In the genomic region with DNA sequence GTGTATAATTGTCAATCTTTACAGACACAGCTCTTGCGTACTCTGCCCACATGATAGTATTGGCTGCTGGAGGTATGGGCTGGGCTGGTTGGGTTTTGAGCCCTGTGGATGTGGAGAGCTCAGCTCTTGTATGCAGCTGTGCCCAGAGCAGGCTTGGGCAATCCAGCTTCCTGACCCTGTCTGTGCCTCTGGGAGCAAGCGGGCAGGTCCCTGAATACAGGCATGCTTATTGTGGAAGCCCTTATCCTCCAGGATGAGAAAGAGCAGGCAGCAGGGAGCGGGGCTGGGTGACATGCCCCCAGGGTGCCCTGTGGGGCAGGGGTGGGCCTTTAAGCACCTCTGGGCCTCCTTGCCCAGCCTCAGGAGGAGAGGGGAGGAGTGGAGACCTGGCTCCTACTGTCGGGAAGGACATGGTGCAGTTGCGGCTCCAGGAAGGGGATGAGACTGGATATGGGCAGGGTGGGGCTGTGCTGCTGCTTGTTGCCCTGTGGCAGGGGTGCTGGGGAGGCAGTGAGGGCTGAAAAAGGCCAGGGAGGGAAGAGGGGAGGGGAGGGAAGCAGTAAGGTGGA, we compare ENCODE assay signal across 10 cellular contexts. TPM values are rescaled to one million over a fixed set of nuclear protein-coding genes. Genes with fewer than 3 reads are reported as not detected.
A peak's percentile ranks its signal among the peaks of the same experiment; 100 is the strongest.
DNase-seq lines count a peak whose midpoint lies in the region; ATAC-seq, FAIRE-seq and TF ChIP-seq lines count a peak whose summit lies in the region.
"Had no signal": no experiment of that assay in that cellular context is flagged by ENCODE, and none has a peak within 500 bp of the region (broad histone marks: within the 10 kb centered on the region; RNA-seq: fewer than 3 reads in every experiment).

No MANE protein-coding gene starts in this region.

- no peak for TF ChIP-seq CTCF in K562 (IDR thresholded peaks at IDR 0.05 in 2 of 3, conservative IDR thresholded peaks at IDR 0.05 in 1 of 3; ENCODE audit: insufficient read depth in 2 of 3, low read depth in 1 of 3, low read length in 3 of 3)

- no peak overlapping the region for H3K4me3 Mint-ChIP-seq in stimulated activated memory B cell treated with anti-CD40 and anti-IgM and Interleukin-4, amounts not matched to agents 10 μg/mL and 1 μg/mL and 100 μg/mL, for 72 hours

- intact Hi-C loops in K562 (cut with micrococcal nuclease), result loop anchor here (1.0 to 2.0 kb wide), 3 partner anchors 46 to 122 kb away; no protein-coding TSS in a partner anchor
- intact Hi-C loops in left colon (cut with DNase I, micrococcal nuclease), result loop anchor here in 1 of 2 donors (2.0 kb wide), 1 partner anchor 60 kb away; no protein-coding TSS in a partner anchor

- CTCF ChIA-PET in K562 (lab: Yijun Ruan, JAX; ENCODE audit: low intra/inter-chr PET ratio), result interaction anchor here (1.7 to 5.5 kb wide), 3 partner anchors 59 to 127 kb away, joined by 9 to 79 read pairs (median 14); no protein-coding TSS in a partner anchor

- POLR2A ChIA-PET in K562 (lab: Yijun Ruan, JAX), result interaction anchor here (0.6 to 3.2 kb wide), 6 partner anchors 38 to 91 kb away, joined by 3 to 16 read pairs (median 6); no protein-coding TSS in a partner anchor

- H3K4me2 ChIP-seq in K562 (ENCODE audit: insufficient read depth, low read length), result 0 out of 2 replicates have a peak overlapping the region, but pooled peaks have one; percentile 68

- H4K20me1 ChIP-seq in K562 (replicated peaks; ENCODE audit: control insufficient read depth, insufficient read depth, low read length), result peaks cover 7% of the 10 kb centered on the region

- DNase-seq in NT2/D1 (ENCODE audit: low read depth, low spot score) (no peak), K562 (ENCODE audit: extremely low read depth in 1 of 4, low spot score in 3 of 4) (no peak), left colon (peak; percentile 46 to 63), NCI-H1694 treated with DMSO at 0.1 percent for 48 hours (lab: John Stamatoyannopoulos, UW) (no peak), DMS 273 (lab: John Stamatoyannopoulos, UW; ENCODE audit: unreplicated experiment) (no peak)
- DNase-seq in activated effector memory CD4-positive, alpha-beta T cell treated with Interleukin-2 at 50 U/mL for 16 hours, result no peak

- H3K9ac ChIP-seq in NT2/D1 (ENCODE audit: insufficient read length, low read depth), result peak overlapping the region; percentile 51
- H3K9ac ChIP-seq in K562 (ENCODE audit: insufficient read depth in 1 of 2, low read depth in 2 of 2, low read length in 2 of 2), result peak overlapping the region in 1 of 2 experiments; percentile 82; a peak in 2 of 4 replicates

- peaks cover 10% of the 10 kb centered on the region for H3K9me1 ChIP-seq in K562 (ENCODE audit: control insufficient read depth, insufficient read depth, low read length)

- H3K79me2 ChIP-seq in K562 (ENCODE audit: control insufficient read depth, insufficient read depth, low read length), result peaks cover 78% of the 10 kb centered on the region

- H3K4me1 ChIP-seq in NT2/D1 (ENCODE audit: insufficient read depth, insufficient read length) (peaks cover 17% of the 10 kb centered on the region), K562 (replicated peaks in 1 of 2; ENCODE audit: control insufficient read depth in 2 of 2, insufficient read depth in 2 of 2, low read length in 2 of 2) (peaks cover 52 to 65% of the 10 kb centered on the region in 2 experiments; a peak in 4 of 5 replicates)

- H3K9me3 Mint-ChIP-seq in stimulated activated memory B cell treated with anti-CD40 and anti-IgM and Interleukin-4, amounts not matched to agents 10 μg/mL and 1 μg/mL and 100 μg/mL, for 72 hours, result no peaks in the 10 kb centered on the region

- H3K4me1 Mint-ChIP-seq in stimulated activated memory B cell treated with anti-CD40 and anti-IgM and Interleukin-4, amounts not matched to agents 10 μg/mL and 1 μg/mL and 100 μg/mL, for 72 hours, result peaks cover 52% of the 10 kb centered on the region

- H3K36me3 ChIP-seq in NT2/D1 (ENCODE audit: insufficient read depth, insufficient read length, low read length) (peaks cover 26% of the 10 kb centered on the region), K562 (ENCODE audit: control insufficient read depth, insufficient read depth, low read length) (peaks cover 66% of the 10 kb centered on the region)

- H3K27me3 ChIP-seq in NT2/D1 (ENCODE audit: insufficient read depth, insufficient read length), result no peaks in the 10 kb centered on the region
- H3K27me3 ChIP-seq in K562 (ENCODE audit: control insufficient read depth in 2 of 2, insufficient read depth in 2 of 2, low read length in 2 of 2), result no peaks in the 10 kb centered on the region

- 74% methylated on average over 5 of the region's 5 CpGs for whole genome bisulfite sequencing in K562 (ENCODE audit: insufficient coverage, low coverage, missing lambda C conversion rate)

- H3K27ac Mint-ChIP-seq in stimulated activated memory B cell treated with anti-CD40 and anti-IgM and Interleukin-4, amounts not matched to agents 10 μg/mL and 1 μg/mL and 100 μg/mL, for 72 hours, result peak overlapping the region; percentile 5

- no peak for TF ChIP-seq POLR2A in K562 (conservative IDR thresholded peaks at IDR 0.05)

- no peaks in the 10 kb centered on the region for H3K27me3 Mint-ChIP-seq in stimulated activated memory B cell treated with anti-CD40 and anti-IgM and Interleukin-4, amounts not matched to agents 10 μg/mL and 1 μg/mL and 100 μg/mL, for 72 hours

- BruUV-seq in K562 (replicated peaks; lab: Mats Ljungman, UMichigan), result no TSS peak

- no peak overlapping the region; the same call in 1 of the 3 replicates for H3K27ac ChIP-seq in K562 (ENCODE audit: extremely low read depth, low read depth, low read length)

- FAIRE-seq in K562 (lab: Jason Lieb, UNC), result no peak

- H3K36me3 Mint-ChIP-seq in stimulated activated memory B cell treated with anti-CD40 and anti-IgM and Interleukin-4, amounts not matched to agents 10 μg/mL and 1 μg/mL and 100 μg/mL, for 72 hours, result peaks cover 12% of the 10 kb centered on the region

- ATAC-seq in K562 (peak; percentile 1; the same call in 2 of the 3 replicates), left colon (peak; percentile 56), GM21381 (IDR thresholded peaks at IDR 0.05; ENCODE audit: unreplicated experiment) (no peak)
- no peak for ATAC-seq in stimulated activated memory B cell treated with anti-CD40 and anti-IgM and Interleukin-4, amounts not matched to agents 10 μg/mL and 1 μg/mL and 100 μg/mL, for 72 hours

- no peak overlapping the region for H2AFZ ChIP-seq in K562 (ENCODE audit: low read depth, low read length)

- H3K9me3 ChIP-seq in NT2/D1 (ENCODE audit: insufficient read depth, low read length) (no peaks in the 10 kb centered on the region), K562 (replicated peaks; ENCODE audit: control insufficient read depth, insufficient read depth, low read depth, low read length) (no peaks in the 10 kb centered on the region)

- no peak for TF ChIP-seq RAD21 in K562 (CRISPR knock-in tag; conservative IDR thresholded peaks at IDR 0.05 in 1 of 2, IDR thresholded peaks at IDR 0.05 in 1 of 2)

- H3K4me3 ChIP-seq in NT2/D1 (ENCODE audit: insufficient read length, low read depth) (no peak overlapping the region), K562 (no peak overlapping the region)
- H3K4me3 ChIP-seq: GM12878 had no signal

- no peak for TF ChIP-seq EP300 in K562 (IDR thresholded peaks at IDR 0.05; ENCODE audit: low read length)

- in situ Hi-C loops in K562 (cut with MboI), result loop anchor here (5.0 to 10.0 kb wide), 2 partner anchors 58 to 120 kb away; no protein-coding TSS in a partner anchor

TF ChIP-seq in K562, 482 proteins besides CTCF, POLR2A, EP300 and RAD21 (continues in another document):
- TF ChIP-seq ZNF197 (CRISPR knock-in tag; IDR thresholded peaks at IDR 0.05; ENCODE audit: low read depth) (no peak), MYBL2 (IDR thresholded peaks at IDR 0.05; ENCODE audit: low read depth) (no peak), MYBL2 (CRISPR knock-in tag; IDR thresholded peaks at IDR 0.05; ENCODE audit: borderline replicate concordance) (no peak)

RNA-seq across cellular contexts. Expression of a gene that starts 32.7 kb away (rescaled TPM):
- 0.09 TPM in 1 of 2 replicates, not detected in the other for total RNA-seq in K562 (2011; cell fraction: chromatin; rRNA removed; ENCODE audit: low replicate concordance)
- total RNA-seq in K562 (2011; cell fraction: nucleolus; rRNA removed), result 0.26 TPM in 1 of 2 replicates, not detected in the other
- 0.22 TPM in 1 of 2 replicates, not detected in the other for total RNA-seq in K562 (2011; cell fraction: nucleoplasm; rRNA removed)
- 0.29 TPM in 1 of 2 replicates, not detected in the other for total RNA-seq in K562 (2014; rRNA removed)
- total RNA-seq in K562 (2014; rRNA removed; fragmentation: Illumina TruSeq; extraction: Trizol), result 0.04 TPM in 1 of 2 replicates, not detected in the other
- 0.04 TPM in 2 replicates for total RNA-seq in K562 (2015; rRNA removed; fragmentation: Illumina TruSeq; extraction: Trizol)
- 0.13 TPM in 1 of 2 replicates, not detected in the other for total RNA-seq in K562 (2021)
- polyA plus RNA-seq in K562 (2011; rRNA removed), result 0.03 TPM in 1 of 2 replicates, not detected in the other
- polyA plus RNA-seq in K562 (2011; cell fraction: cytosol; rRNA removed), result not detected in 2 replicates
- polyA plus RNA-seq in K562 (2011; cell fraction: nucleus; rRNA removed), result 0.03 TPM in 1 of 2 replicates, not detected in the other
- polyA plus RNA-seq in K562 (2012), result 0.05 and 0.06 TPM in 2 replicates
- not detected in 2 replicates for polyA plus RNA-seq in K562 (2014; fragmentation: Illumina TruSeq; extraction: Trizol)
- under 1 TPM in 1 of 2 experiments, not detected in 1; 0.14 TPM for polyA plus RNA-seq in K562 (2014; fragmentation: Nextera tagmentation; extraction: Ambion mirVana)
- polyA plus RNA-seq in K562 (2014; rRNA removed), result not detected in 2 replicates
- not detected in 2 replicates for polyA minus RNA-seq in K562 (2011; rRNA and poly(A)+ RNA removed)
- polyA minus RNA-seq in K562 (2011; cell fraction: cytosol; rRNA and poly(A)+ RNA removed), result not detected in 2 replicates
- not detected in 2 replicates for polyA minus RNA-seq in K562 (2011; cell fraction: nucleus; rRNA and poly(A)+ RNA removed)
- total RNA-seq in left colon, result not detected
- total RNA-seq: fibroblast of lung had no signal
- polyA plus RNA-seq: fibroblast of lung had no signal

RNA-seq across cellular contexts. Expression of a gene that starts 50.9 kb away (rescaled TPM):
- 67.3 and 149 TPM in 2 replicates for total RNA-seq in K562 (2011; cell fraction: chromatin; rRNA removed; ENCODE audit: low replicate concordance)
- total RNA-seq in K562 (2011; cell fraction: nucleolus; rRNA removed), result 99.9 and 106 TPM in 2 replicates
- 117 and 138 TPM in 2 replicates for total RNA-seq in K562 (2011; cell fraction: nucleoplasm; rRNA removed)
- 22.4 and 33.3 TPM in 2 replicates for total RNA-seq in K562 (2014; rRNA removed)
- 19.0 and 23.3 TPM in 2 replicates for total RNA-seq in K562 (2014; rRNA removed; fragmentation: Illumina TruSeq; extraction: Trizol)
- 22.5 and 24.4 TPM in 2 replicates for total RNA-seq in K562 (2015; rRNA removed; fragmentation: Illumina TruSeq; extraction: Trizol)
- 89.2 and 92.9 TPM in 2 replicates for total RNA-seq in K562 (2021)
- polyA plus RNA-seq in K562 (2011; rRNA removed), result 42.9 and 65.1 TPM in 2 replicates
- 52.8 and 88.0 TPM in 2 replicates for polyA plus RNA-seq in K562 (2011; cell fraction: cytosol; rRNA removed)
- 52.2 and 85.9 TPM in 2 replicates for polyA plus RNA-seq in K562 (2011; cell fraction: nucleus; rRNA removed)
- polyA plus RNA-seq in K562 (2012), result 44.4 and 57.4 TPM in 2 replicates
- polyA plus RNA-seq in K562 (2014; fragmentation: Illumina TruSeq; extraction: Trizol), result 65.0 and 66.6 TPM in 2 replicates
- 1 to 10 TPM; 5.8 to 6.6 TPM for polyA plus RNA-seq in K562 (2014; fragmentation: Nextera tagmentation; extraction: Ambion mirVana)
- 47.2 and 57.2 TPM in 2 replicates for polyA plus RNA-seq in K562 (2014; rRNA removed)
- 21.6 and 45.5 TPM in 2 replicates for polyA minus RNA-seq in K562 (2011; rRNA and poly(A)+ RNA removed)
- 28.6 and 45.2 TPM in 2 replicates for polyA minus RNA-seq in K562 (2011; cell fraction: cytosol; rRNA and poly(A)+ RNA removed)
- polyA minus RNA-seq in K562 (2011; cell fraction: nucleus; rRNA and poly(A)+ RNA removed), result 20.1 and 21.1 TPM in 2 replicates
- total RNA-seq in left colon, result 10 to 100 TPM; 85.6 TPM

Comparison
In these comparisons a context has a peak if more than half of its experiments do, and no peak if none do; other contexts are left out.
1. DNase-seq: peak in left colon (2 of 2); none in NT2/D1 (single experiment), K562 (0 of 4), NCI-H1694 treated with DMSO at 0.1 percent for 48 hours (single experiment), activated effector memory CD4-positive, alpha-beta T cell treated with Interleukin-2 at 50 U/mL for 16 hours (single experiment) and DMS 273 (single experiment).
2. ATAC-seq: peak in K562 (single experiment) and left colon (single experiment); none in stimulated activated memory B cell treated with anti-CD40 and anti-IgM and Interleukin-4, amounts not matched to agents 10 μg/mL and 1 μg/mL and 100 μg/mL, for 72 hours (single experiment) and GM21381 (single experiment).